In the genomic region with DNA sequence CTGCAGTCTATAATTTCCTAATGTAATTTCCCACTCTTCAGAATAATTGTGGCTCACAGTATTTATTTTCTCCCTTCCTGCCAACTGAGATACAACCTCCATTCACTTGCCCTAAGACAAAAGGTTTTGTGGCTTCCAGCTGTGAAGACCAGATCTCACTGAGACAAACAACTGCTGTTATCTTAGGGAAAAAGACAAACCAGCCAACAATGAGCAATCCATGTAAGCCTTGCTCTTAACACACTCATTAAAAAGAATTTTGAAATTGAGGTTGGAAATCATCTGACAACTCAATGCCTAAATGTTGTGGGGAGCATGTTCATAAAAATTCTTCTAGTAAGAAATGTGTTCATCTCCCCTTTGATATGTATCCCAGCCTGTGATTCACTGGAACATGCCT, we compare ENCODE assay signal across 13 cellular contexts.
DNase-seq lines count a peak whose midpoint lies in the region; ATAC-seq lines count a peak whose summit lies in the region.
"Had no signal": no experiment of that assay in that cellular context is flagged by ENCODE, and none has a peak within 500 bp of the region (broad histone marks: within the 10 kb centered on the region; RNA-seq: fewer than 3 reads in every experiment).

No MANE protein-coding gene starts in this region.

- no peak overlapping the region for H3K4me3 ChIP-seq in right cardiac atrium (ENCODE audit: low read length)
- peak overlapping the region; percentile 52 for H3K4me3 ChIP-seq in adipocyte (ENCODE audit: low read length)

- H3K27me3 ChIP-seq in right cardiac atrium (ENCODE audit: control insufficient read depth, insufficient read depth): no peaks in the 10 kb centered on the region
- no peaks in the 10 kb centered on the region for H3K27me3 ChIP-seq in adipocyte (replicated peaks; ENCODE audit: control insufficient read depth, insufficient read depth, low read length)

- intact Hi-C loops in right cardiac atrium (cut with DNase I): no loop called here
- intact Hi-C loops in Right ventricle myocardium inferior (cut with DNase I): no loop called here

- no peaks in the 10 kb centered on the region for H3K36me3 ChIP-seq in adipocyte (ENCODE audit: control insufficient read depth, insufficient read depth, low read length, severe bottlenecking)

- ATAC-seq in right cardiac atrium (no peak), Right ventricle myocardium inferior (no peak), GM21619 (IDR thresholded peaks at IDR 0.05; ENCODE audit: unreplicated experiment) (no peak), GM21447 (IDR thresholded peaks at IDR 0.05; ENCODE audit: unreplicated experiment) (no peak)

- DNase-seq in right cardiac atrium (no peak), Right ventricle myocardium inferior (ENCODE audit: missing footprints) (no peak), adipocyte (ENCODE audit: low read depth) (no peak), iPS-NIHi7 (ENCODE audit: extremely low spot score) (peak; percentile 48)
- DNase-seq in stimulated activated CD4-positive, alpha-beta T cell treated with anti-CD3 and anti-CD28 coated beads, Interleukin-4, amount 100 ng/mL, for 24 hours: no peak
- DNase-seq in activated CD4-positive, alpha-beta T cell treated with anti-CD3 and anti-CD28 coated beads for 48 hours: no peak
- DNase-seq: activated CD4-positive, alpha-beta T cell treated with anti-CD3 and anti-CD28 coated beads, Interleukin-2, amount 10 ng/mL, durations not matched to agents 7 days and 5 days; activated naive CD4-positive, alpha-beta T cell treated with anti-CD3 and anti-CD28 coated beads, Interleukin-2, amount 10 ng/mL, durations not matched to agents 7 days and 5 days; hippocampal formation; NCI-H526 treated with DMSO at 0.1 percent for 48 hours had no signal

- H3K9me3 ChIP-seq in right cardiac atrium (ENCODE audit: control insufficient read depth, low read length) (no peaks in the 10 kb centered on the region), adipocyte (ENCODE audit: control insufficient read depth, low read length) (no peaks in the 10 kb centered on the region)

- H3K4me1 ChIP-seq in right cardiac atrium (ENCODE audit: control insufficient read depth, insufficient read depth, low read length) (peaks cover 4% of the 10 kb centered on the region), adipocyte (ENCODE audit: control insufficient read depth, insufficient read depth, low read length) (peaks cover 34% of the 10 kb centered on the region)

- no peak overlapping the region for H3K9ac ChIP-seq in adipocyte (ENCODE audit: low read length)
- H3K9ac ChIP-seq: KMS-11 had no signal

- H3K27ac ChIP-seq in right cardiac atrium (ENCODE audit: low read length): peak overlapping the region; percentile 35
- H3K27ac ChIP-seq: KMS-11 had no signal
